1 cellular context compared by ENCODE assay signal in the genomic region with DNA sequence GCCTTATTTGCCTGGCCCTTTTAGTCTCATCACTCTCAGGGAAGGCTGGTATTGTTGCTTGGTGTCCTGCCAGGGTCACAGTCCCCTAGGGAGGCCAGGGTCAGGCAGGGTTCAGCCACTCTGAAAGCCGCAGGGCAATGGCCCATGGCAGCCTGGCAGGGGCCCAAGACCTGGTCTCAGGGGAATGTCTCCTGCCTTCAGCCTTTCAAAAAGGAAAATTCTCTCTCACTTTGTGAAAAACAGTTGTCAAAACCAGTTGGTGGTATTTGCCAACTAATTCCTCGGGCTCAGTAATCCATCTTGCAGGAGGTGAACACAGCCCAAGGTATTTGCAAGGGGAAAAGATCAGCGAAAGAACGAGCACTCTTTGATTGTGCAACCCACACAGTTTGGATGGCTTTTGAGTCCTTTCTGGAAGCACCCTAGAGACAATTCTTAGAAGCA.
A peak's percentile ranks its signal among the peaks of the same experiment; 100 is the strongest.
TF ChIP-seq lines count a peak whose summit lies in the region.

No MANE protein-coding gene starts in this region.

TF ChIP-seq in SK-N-SH, 30 proteins besides CTCF, POLR2A, EP300 and RAD21 (continued from another document):
- peak; percentile 62 for TF ChIP-seq NFIC (IDR thresholded peaks at IDR 0.05; ENCODE audit: borderline replicate concordance)
- no peak for TF ChIP-seq YY1 (IDR thresholded peaks at IDR 0.05; ENCODE audit: low read depth)
